8 cellular contexts compared by ENCODE assay signal in the genomic region with DNA sequence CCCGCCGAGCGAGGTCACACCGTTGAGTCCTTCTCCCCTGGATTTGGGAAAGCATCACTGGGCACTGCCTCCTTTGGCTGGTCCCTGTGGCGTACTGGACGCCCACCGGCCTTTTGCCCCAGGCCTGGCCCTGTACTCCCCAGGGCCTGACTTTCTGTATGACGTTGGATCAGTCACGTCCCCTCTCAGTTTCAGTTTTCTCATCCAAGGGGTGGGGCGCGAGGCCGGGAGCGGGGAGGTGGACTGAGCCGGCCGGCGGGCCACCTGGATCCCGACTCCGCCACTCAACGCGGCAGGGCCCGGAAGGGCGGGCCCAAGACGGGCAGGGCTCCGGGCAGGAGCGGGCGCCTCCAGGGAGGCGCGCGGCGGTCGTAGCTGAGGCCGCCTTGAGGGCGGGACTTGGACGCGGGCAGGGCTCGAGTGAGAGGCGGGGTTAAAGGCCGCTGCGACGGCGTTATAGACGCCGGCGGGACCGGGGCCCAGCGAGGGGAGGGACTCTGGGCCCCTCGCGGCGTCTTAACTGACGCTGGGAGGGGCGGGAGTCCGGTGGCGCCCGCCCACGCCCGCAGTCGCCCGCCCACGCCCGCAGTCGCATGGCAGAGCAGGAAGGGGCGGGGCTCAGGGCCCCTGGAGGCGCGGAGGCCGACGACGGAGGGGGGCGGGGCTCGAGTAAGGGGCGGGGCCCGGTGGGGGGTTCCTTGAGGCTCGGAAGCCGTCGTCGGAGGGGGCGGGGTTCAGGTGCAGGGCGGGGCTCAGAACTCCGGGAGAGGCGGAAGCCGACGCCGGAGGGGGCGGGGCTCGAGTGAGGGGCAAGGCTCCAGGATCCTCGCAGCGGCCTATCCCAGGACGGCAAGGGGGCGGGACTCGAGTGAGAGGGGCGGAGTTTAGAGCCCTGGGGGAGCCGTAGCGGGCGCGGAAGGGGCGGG. TPM values are rescaled to one million over a fixed set of nuclear protein-coding genes. Genes with fewer than 3 reads are reported as not detected.
DNase-seq lines count a peak whose midpoint lies in the region; ATAC-seq and TF ChIP-seq lines count a peak whose summit lies in the region.

No MANE protein-coding gene starts in this region.

- ATAC-seq in activated T-helper 17 cell treated with anti-CD3 and anti-CD28 coated beads, Interleukin-2, amount 50 U/mL, for 72 hours (replicated peaks), result peak; percentile 73
- peak; percentile 78 to 82 for ATAC-seq in naive thymus-derived CD8-positive, alpha-beta T cell
- peak; percentile 90 for ATAC-seq in stimulated activated memory B cell treated with anti-CD40 and anti-IgM and Interleukin-4, amounts not matched to agents 10 μg/mL and 1 μg/mL and 100 μg/mL, for 72 hours

- peak overlapping the region; percentile 88 for H3K4me3 Mint-ChIP-seq in activated T-helper 17 cell treated with anti-CD3 and anti-CD28 coated beads, Interleukin-2, amount 50 U/mL, for 72 hours
- peak overlapping the region; percentile 73 to 91 (median 87) for H3K4me3 Mint-ChIP-seq in naive thymus-derived CD8-positive, alpha-beta T cell
- peak overlapping the region; percentile 81 for H3K4me3 Mint-ChIP-seq in stimulated activated memory B cell treated with anti-CD40 and anti-IgM and Interleukin-4, amounts not matched to agents 10 μg/mL and 1 μg/mL and 100 μg/mL, for 72 hours

- DNase-seq in EL (peak; percentile 98), H4 (ENCODE audit: low spot score) (peak; percentile 85), LNCaP clone FGC (ENCODE audit: low read depth) (peak; percentile 94), RPMI7951 (ENCODE audit: low read depth) (peak; percentile 94), fibroblast of mammary gland (ENCODE audit: low read depth) (peak; percentile 97)
- peak; percentile 98 to 100 (median 100) for DNase-seq in naive thymus-derived CD8-positive, alpha-beta T cell

- peaks cover 57% of the 10 kb centered on the region for H3K4me1 Mint-ChIP-seq in activated T-helper 17 cell treated with anti-CD3 and anti-CD28 coated beads, Interleukin-2, amount 50 U/mL, for 72 hours
- peaks cover 44 to 81% (median 75%) of the 10 kb centered on the region in 4 donors for H3K4me1 Mint-ChIP-seq in naive thymus-derived CD8-positive, alpha-beta T cell
- H3K4me1 Mint-ChIP-seq in stimulated activated memory B cell treated with anti-CD40 and anti-IgM and Interleukin-4, amounts not matched to agents 10 μg/mL and 1 μg/mL and 100 μg/mL, for 72 hours, result peaks cover 65% of the 10 kb centered on the region

- H3K27me3 Mint-ChIP-seq in activated T-helper 17 cell treated with anti-CD3 and anti-CD28 coated beads, Interleukin-2, amount 50 U/mL, for 72 hours, result no peaks in the 10 kb centered on the region
- H3K27me3 Mint-ChIP-seq in naive thymus-derived CD8-positive, alpha-beta T cell, result no peaks in the 10 kb centered on the region
- no peaks in the 10 kb centered on the region for H3K27me3 Mint-ChIP-seq in stimulated activated memory B cell treated with anti-CD40 and anti-IgM and Interleukin-4, amounts not matched to agents 10 μg/mL and 1 μg/mL and 100 μg/mL, for 72 hours

- H3K27ac Mint-ChIP-seq in activated T-helper 17 cell treated with anti-CD3 and anti-CD28 coated beads, Interleukin-2, amount 50 U/mL, for 72 hours, result peak overlapping the region; percentile 98
- H3K27ac Mint-ChIP-seq in naive thymus-derived CD8-positive, alpha-beta T cell, result peak overlapping the region; percentile 91 to 98 (median 97)
- peak overlapping the region; percentile 88 for H3K27ac Mint-ChIP-seq in stimulated activated memory B cell treated with anti-CD40 and anti-IgM and Interleukin-4, amounts not matched to agents 10 μg/mL and 1 μg/mL and 100 μg/mL, for 72 hours

- peak overlapping the region; percentile 79 for H3K4me3 ChIP-seq in LNCaP clone FGC (ENCODE audit: low read depth, low read length)
- peak overlapping the region; percentile 33 for H3K4me3 ChIP-seq in fibroblast of mammary gland (ENCODE audit: control insufficient read depth, low read depth, low read length)

- peaks cover 9% of the 10 kb centered on the region for H3K36me3 Mint-ChIP-seq in activated T-helper 17 cell treated with anti-CD3 and anti-CD28 coated beads, Interleukin-2, amount 50 U/mL, for 72 hours (ENCODE audit: low read depth)
- H3K36me3 Mint-ChIP-seq in naive thymus-derived CD8-positive, alpha-beta T cell, result peaks cover 0 to 4% (median 0%) of the 10 kb centered on the region in 3 donors
- peaks cover 8% of the 10 kb centered on the region for H3K36me3 Mint-ChIP-seq in stimulated activated memory B cell treated with anti-CD40 and anti-IgM and Interleukin-4, amounts not matched to agents 10 μg/mL and 1 μg/mL and 100 μg/mL, for 72 hours

- peaks cover 3% of the 10 kb centered on the region for H3K9me3 Mint-ChIP-seq in activated T-helper 17 cell treated with anti-CD3 and anti-CD28 coated beads, Interleukin-2, amount 50 U/mL, for 72 hours
- H3K9me3 Mint-ChIP-seq in naive thymus-derived CD8-positive, alpha-beta T cell, result peaks cover 0 to 2% (median 0%) of the 10 kb centered on the region in 9 donors
- peaks cover 7% of the 10 kb centered on the region for H3K9me3 Mint-ChIP-seq in stimulated activated memory B cell treated with anti-CD40 and anti-IgM and Interleukin-4, amounts not matched to agents 10 μg/mL and 1 μg/mL and 100 μg/mL, for 72 hours

- POLR2A ChIA-PET in naive thymus-derived CD8-positive, alpha-beta T cell (lab: Charles Lee), result interaction anchor here (0.5 to 12.1 kb wide), 28 partner anchors 12 to 392 kb away, joined by 3 to 221 read pairs (median 5); a partner anchor contains a TSS

- TF ChIP-seq CTCF in LNCaP clone FGC (IDR thresholded peaks at IDR 0.05; ENCODE audit: control insufficient read depth, extremely low read depth, insufficient read depth), result no peak
- TF ChIP-seq CTCF in fibroblast of mammary gland (conservative IDR thresholded peaks at IDR 0.05; ENCODE audit: control insufficient read depth, insufficient read depth, low read depth, low read length), result no peak

RNA-seq across cellular contexts. Expression of a gene that starts 0.5 kb away (rescaled TPM):
- 63.3 and 72.3 TPM in 2 replicates for total RNA-seq in H4 (2014; rRNA removed; shearing (Covaris generic))
- 179 and 201 TPM in 2 replicates for total RNA-seq in RPMI7951 (2014; rRNA removed; shearing (Covaris generic))
- 10 to 100 TPM; 83.6 to 87.3 TPM for total RNA-seq in activated T-helper 17 cell treated with anti-CD3 and anti-CD28 coated beads, Interleukin-2, amount 50 U/mL, for 72 hours
- 10 to 100 TPM; 68.9 to 71.2 TPM for total RNA-seq in naive thymus-derived CD8-positive, alpha-beta T cell
- polyA plus RNA-seq in naive thymus-derived CD8-positive, alpha-beta T cell, result 10 to 100 TPM; 56.3 to 62.9 (median 56.9) TPM

RNA-seq across cellular contexts. Expression of a gene that starts 37.0 kb away (rescaled TPM):
- not detected in 2 replicates for total RNA-seq in H4 (2014; rRNA removed; shearing (Covaris generic))
- total RNA-seq in RPMI7951 (2014; rRNA removed; shearing (Covaris generic)), result 0.72 TPM in 1 of 2 replicates, not detected in the other
- total RNA-seq in activated T-helper 17 cell treated with anti-CD3 and anti-CD28 coated beads, Interleukin-2, amount 50 U/mL, for 72 hours, result 10 to 100 TPM; 45.4 to 68.4 TPM
- 10 to 100 TPM; 62.1 to 64.0 TPM for total RNA-seq in naive thymus-derived CD8-positive, alpha-beta T cell
- 100 to 1,000 TPM in 2 of 3 donors, 10 to 100 TPM in 1; 86.7 to 208 (median 145) TPM for polyA plus RNA-seq in naive thymus-derived CD8-positive, alpha-beta T cell

RNA-seq across cellular contexts. Expression of a gene that starts 38.6 kb away (rescaled TPM):
- 83.4 and 87.3 TPM in 2 replicates for total RNA-seq in H4 (2014; rRNA removed; shearing (Covaris generic))
- 56.2 and 64.6 TPM in 2 replicates for total RNA-seq in RPMI7951 (2014; rRNA removed; shearing (Covaris generic))
- total RNA-seq in activated T-helper 17 cell treated with anti-CD3 and anti-CD28 coated beads, Interleukin-2, amount 50 U/mL, for 72 hours, result 100 to 1,000 TPM in 1 of 2 donors, 10 to 100 TPM in 1; 56.0 to 197 TPM
- total RNA-seq in naive thymus-derived CD8-positive, alpha-beta T cell, result 10 to 100 TPM; 33.8 to 35.6 TPM
- polyA plus RNA-seq in naive thymus-derived CD8-positive, alpha-beta T cell, result 10 to 100 TPM; 78.5 to 97.6 (median 96.0) TPM

Comparison
In these comparisons a context has a peak if more than half of its experiments do, and no peak if none do; other contexts are left out.
1. Peak in every context shown above with its lines: DNase-seq, ATAC-seq and H3K4me3 ChIP-seq.
2. RNA of a gene that starts 37.0 kb away (total RNA-seq): 45.4 to 68.4 TPM in activated T-helper 17 cell treated with anti-CD3 and anti-CD28 coated beads, Interleukin-2, amount 50 U/mL, for 72 hours and 62.1 to 64.0 TPM in naive thymus-derived CD8-positive, alpha-beta T cell; 0.72 TPM in RPMI7951 and not detected in H4; every median in the first group is over 10 times any median in the second.